In genomic region chr14:54622189-54622958, GRCh38 we compare ENCODE assay signal across 11 cellular contexts. TPM values are rescaled to one million over a fixed set of nuclear protein-coding genes. Genes with fewer than 3 reads are reported as not detected.
DNase-seq lines count a peak whose midpoint lies in the region; ATAC-seq and TF ChIP-seq lines count a peak whose summit lies in the region.
"Had no signal": no experiment of that assay in that cellular context is flagged by ENCODE, and none has a peak within 500 bp of the region (broad histone marks: within the 10 kb centered on the region; RNA-seq: fewer than 3 reads in every experiment).

No MANE protein-coding gene starts in this region.

- H3K27me3 ChIP-seq in hepatocyte: no peaks in the 10 kb centered on the region

- no peaks in the 10 kb centered on the region for H3K9me2 ChIP-seq in hepatocyte (replicated peaks; ENCODE audit: insufficient read depth)

- WGBS in hepatocyte (ENCODE audit: low lambda C conversion rate, missing lambda C conversion rate): 79% methylated on average over 9 of the region's 9 CpGs

- H3K4me3 ChIP-seq in GM12865 (ENCODE audit: low read depth, low read length) (no peak overlapping the region), hepatocyte (no peak overlapping the region)

- no peaks in the 10 kb centered on the region for H4K20me1 ChIP-seq in hepatocyte (ENCODE audit: insufficient read depth, poor library complexity, severe bottlenecking)

- H3K4me2 ChIP-seq in hepatocyte: no peak overlapping the region
- H3K4me2 ChIP-seq: KMS-11 had no signal

- no peaks in the 10 kb centered on the region for H3K9me3 ChIP-seq in hepatocyte (ENCODE audit: low read depth)
- H3K9me3 ChIP-seq: neutrophil had no signal

- DNase-seq in GM12865 (ENCODE audit: low read depth): peak; percentile 81
- no peak for DNase-seq in hepatocyte (ENCODE audit: low spot score)
- DNase-seq in HPDE6-E6E7 (ENCODE audit: extremely low spot score): no peak
- DNase-seq in NCI-H510A treated with DMSO at 0.1 percent for 48 hours (lab: John Stamatoyannopoulos, UW): no peak
- no peak for DNase-seq in RKO (ENCODE audit: low spot score)
- no peak for DNase-seq in NCI-H1417 (lab: John Stamatoyannopoulos, UW)
- DNase-seq: DND-41 had no signal

- no peak overlapping the region for H2AFZ ChIP-seq in hepatocyte

- no peaks in the 10 kb centered on the region for H3K36me3 ChIP-seq in hepatocyte (replicated peaks; ENCODE audit: insufficient read depth, low read depth)
- H3K36me3 ChIP-seq: neutrophil had no signal

- ATAC-seq in GM21381 (IDR thresholded peaks at IDR 0.05; ENCODE audit: unreplicated experiment) (peak; percentile 80), HG03439 (IDR thresholded peaks at IDR 0.05; ENCODE audit: unreplicated experiment) (peak; percentile 88)

- H3K79me2 ChIP-seq in hepatocyte: peaks cover 30% of the 10 kb centered on the region

- peaks cover 26% of the 10 kb centered on the region for H3K4me1 ChIP-seq in hepatocyte (ENCODE audit: insufficient read depth)

- no peak for TF ChIP-seq CTCF in GM12865 (IDR thresholded peaks at IDR 0.05; ENCODE audit: insufficient read depth, low read depth, low read length, missing control alignments)
- TF ChIP-seq CTCF in hepatocyte (IDR thresholded peaks at IDR 0.05; ENCODE audit: poor library complexity): no peak

- peak overlapping the region; percentile 28 for H3K27ac ChIP-seq in hepatocyte
- H3K27ac ChIP-seq: KMS-11, neutrophil had no signal

RNA-seq across cellular contexts. Expression of gene SAMD4A, which starts 55.4 kb away (rescaled TPM):
- total RNA-seq in hepatocyte: 15.7 and 17.9 TPM in 2 replicates
- polyA plus RNA-seq in hepatocyte: 10.5 and 11.7 TPM in 2 replicates
